8 cellular contexts compared by ENCODE assay signal in genomic region chr6:32685603-32686002, GRCh38. TPM values are rescaled to one million over a fixed set of nuclear protein-coding genes. Genes with fewer than 3 reads are reported as not detected.
DNase-seq lines count a peak whose midpoint lies in the region; ATAC-seq, FAIRE-seq and TF ChIP-seq lines count a peak whose summit lies in the region.

No MANE protein-coding gene starts in this region.

- TF ChIP-seq CTCF in mammary epithelial cell (conservative IDR thresholded peaks at IDR 0.05 in 1 of 2, IDR thresholded peaks at IDR 0.05 in 1 of 2; ENCODE audit: extremely low read depth in 1 of 2, insufficient read depth in 1 of 2, low read depth in 1 of 2, low read length in 2 of 2): no peak
- TF ChIP-seq CTCF in breast epithelium (IDR thresholded peaks at IDR 0.05): no peak
- no peak for TF ChIP-seq CTCF in D721Med (IDR thresholded peaks at IDR 0.05; ENCODE audit: insufficient read depth, missing control alignments)
- no peak for TF ChIP-seq CTCF in HFFc6 (IDR thresholded peaks at IDR 0.05)
- TF ChIP-seq CTCF in testis (IDR thresholded peaks at IDR 0.05): no peak

- FAIRE-seq in D721Med (lab: Jason Lieb, UNC): no peak

- DNase-seq in mammary epithelial cell (peak; percentile 68), breast epithelium (ENCODE audit: low spot score in 2 of 2) (no peak), NCI-H1105 treated with DMSO at 0.1 percent for 48 hours (lab: John Stamatoyannopoulos, UW) (no peak), D721Med (ENCODE audit: insufficient read length, low spot score) (no peak), HFFc6 (no peak), testis (no peak)
- peak; percentile 49 for DNase-seq in activated CD4-positive, alpha-beta memory T cell treated with anti-CD3 and anti-CD28 coated beads, Interleukin-2, amount 10 ng/mL, durations not matched to agents 7 days and 5 days

- H3K4me2 ChIP-seq in mammary epithelial cell (ENCODE audit: insufficient read depth, low read depth, low read length): no peak overlapping the region

- H3K4me3 ChIP-seq in mammary epithelial cell (replicated peaks in 1 of 3; ENCODE audit: insufficient read depth in 1 of 3, low read depth in 2 of 3, low read length in 3 of 3): no peak overlapping the region
- no peak overlapping the region for H3K4me3 ChIP-seq in breast epithelium
- no peak overlapping the region for H3K4me3 ChIP-seq in testis

- H3K9me3 ChIP-seq in mammary epithelial cell (replicated peaks; ENCODE audit: insufficient read depth, low read length) (no peaks in the 10 kb centered on the region), breast epithelium (no peaks in the 10 kb centered on the region), testis (no peaks in the 10 kb centered on the region)

- no peaks in the 10 kb centered on the region for H3K79me2 ChIP-seq in mammary epithelial cell (ENCODE audit: insufficient read depth, low read length)

- H3K9ac ChIP-seq in mammary epithelial cell (ENCODE audit: insufficient read depth, low read length): no peak overlapping the region

- dilution Hi-C loops in mammary epithelial cell (cut with HindIII; ENCODE audit: low sequenced_read_pairs): no loop called here

- intact Hi-C loops in mammary epithelial cell (cut with micrococcal nuclease): no loop called here
- intact Hi-C loops in breast epithelium (cut with DNase I; ENCODE audit: low total_unique reads): no loop called here
- intact Hi-C loops in testis (cut with DNase I; ENCODE audit: low total_unique reads): no loop called here

- H3K27ac ChIP-seq in mammary epithelial cell (ENCODE audit: insufficient read depth, low read depth, low read length) (no peak overlapping the region), breast epithelium (no peak overlapping the region), testis (no peak overlapping the region)

- H3K4me3 Mint-ChIP-seq in activated CD4-positive, alpha-beta memory T cell treated with anti-CD3 and anti-CD28 coated beads, Interleukin-2, amount 10 ng/mL, durations not matched to agents 7 days and 5 days: peak overlapping the region; percentile 2
- no peak overlapping the region for H3K4me3 Mint-ChIP-seq in HFFc6

- 0% methylated on average over 1 of the region's 1 CpG for WGBS in mammary epithelial cell (ENCODE audit: low coverage, missing lambda C conversion rate)
- 46 to 47% methylated on average over 1 of the region's 1 CpG for WGBS in testis, 2 donors

- in situ Hi-C loops in mammary epithelial cell (cut with MboI; ENCODE audit: low sequenced_read_pairs in 2 of 2): no loop called here

- CTCF ChIA-PET in mammary epithelial cell (lab: Charles Lee; ENCODE audit: low non-redundant PET): no interaction called here
- CTCF ChIA-PET in activated CD4-positive, alpha-beta memory T cell treated with anti-CD3 and anti-CD28 coated beads, Interleukin-2, amount 10 ng/mL, durations not matched to agents 7 days and 5 days (lab: Charles Lee): interaction anchor here (0.6 to 1.1 kb wide), 3 partner anchors 15 to 327 kb away, joined by 4 to 5 read pairs (median 4); no protein-coding TSS in a partner anchor

- H3K4me1 ChIP-seq in mammary epithelial cell (ENCODE audit: insufficient read depth, low read length) (no peaks in the 10 kb centered on the region), breast epithelium (no peaks in the 10 kb centered on the region), testis (no peaks in the 10 kb centered on the region)

- TF ChIP-seq POLR2A in breast epithelium (IDR thresholded peaks at IDR 0.05) (no peak), testis (IDR thresholded peaks at IDR 0.05) (no peak)

- no peaks in the 10 kb centered on the region for H4K20me1 ChIP-seq in mammary epithelial cell (ENCODE audit: insufficient read depth, low read length)

- BruUV-seq in mammary epithelial cell (replicated peaks; lab: Mats Ljungman, UMichigan): no TSS peak

- H3K27me3 Mint-ChIP-seq in activated CD4-positive, alpha-beta memory T cell treated with anti-CD3 and anti-CD28 coated beads, Interleukin-2, amount 10 ng/mL, durations not matched to agents 7 days and 5 days: peaks cover 36% of the 10 kb centered on the region
- H3K27me3 Mint-ChIP-seq in HFFc6 (ENCODE audit: insufficient read depth): peaks cover 7% of the 10 kb centered on the region

- no peaks in the 10 kb centered on the region for H3K9me3 Mint-ChIP-seq in activated CD4-positive, alpha-beta memory T cell treated with anti-CD3 and anti-CD28 coated beads, Interleukin-2, amount 10 ng/mL, durations not matched to agents 7 days and 5 days
- no peaks in the 10 kb centered on the region for H3K9me3 Mint-ChIP-seq in HFFc6

- peaks cover 32% of the 10 kb centered on the region for H3K4me1 Mint-ChIP-seq in activated CD4-positive, alpha-beta memory T cell treated with anti-CD3 and anti-CD28 coated beads, Interleukin-2, amount 10 ng/mL, durations not matched to agents 7 days and 5 days
- no peaks in the 10 kb centered on the region for H3K4me1 Mint-ChIP-seq in HFFc6 (ENCODE audit: low read depth)

- ATAC-seq in HG03097 (IDR thresholded peaks at IDR 0.05; ENCODE audit: low FRiP score, unreplicated experiment): peak; percentile 79

- H2AFZ ChIP-seq in mammary epithelial cell (ENCODE audit: low read depth, low read length): no peak overlapping the region

- H3K27me3 ChIP-seq in mammary epithelial cell (ENCODE audit: insufficient read depth, low read length) (peaks cover 8% of the 10 kb centered on the region), breast epithelium (no peaks in the 10 kb centered on the region), testis (no peaks in the 10 kb centered on the region)

- H3K36me3 Mint-ChIP-seq in activated CD4-positive, alpha-beta memory T cell treated with anti-CD3 and anti-CD28 coated beads, Interleukin-2, amount 10 ng/mL, durations not matched to agents 7 days and 5 days (ENCODE audit: low read depth): peaks cover 15% of the 10 kb centered on the region
- no peaks in the 10 kb centered on the region for H3K36me3 Mint-ChIP-seq in HFFc6 (ENCODE audit: low read depth)

- POLR2A ChIA-PET in activated CD4-positive, alpha-beta memory T cell treated with anti-CD3 and anti-CD28 coated beads, Interleukin-2, amount 10 ng/mL, durations not matched to agents 7 days and 5 days (lab: Charles Lee): interaction anchor here (0.6 to 2.6 kb wide), 8 partner anchors 10 to 286 kb away, joined by 3 to 14 read pairs (median 3); partner anchors contain the start of gene HLA-DQB1

- H3K27ac Mint-ChIP-seq in activated CD4-positive, alpha-beta memory T cell treated with anti-CD3 and anti-CD28 coated beads, Interleukin-2, amount 10 ng/mL, durations not matched to agents 7 days and 5 days: peak overlapping the region; percentile 70
- no peak overlapping the region for H3K27ac Mint-ChIP-seq in HFFc6

- H3K36me3 ChIP-seq in mammary epithelial cell (ENCODE audit: insufficient read depth, low read length) (no peaks in the 10 kb centered on the region), breast epithelium (no peaks in the 10 kb centered on the region), testis (ENCODE audit: low read depth, missing control alignments) (no peaks in the 10 kb centered on the region)

RNA-seq across cellular contexts. Expression of gene HLA-DQB1, which starts 19.1 kb away (rescaled TPM):
- total RNA-seq in mammary epithelial cell (10 to 100 TPM in 1 of 2 donors, under 1 TPM in 1; 0.17 to 10.7 TPM), breast epithelium (1 to 10 TPM; 1.3 to 7.2 (median 5.4) TPM), testis (1 to 10 TPM in 1 of 2 donors, under 1 TPM in 1; 0.08 to 1.7 TPM)
- polyA plus RNA-seq in mammary epithelial cell (0.23 TPM), testis (ENCODE audit: insufficient read depth, low read depth, low replicate concordance) (7.7 TPM)
- not detected for polyA minus RNA-seq in mammary epithelial cell
- total RNA-seq in activated CD4-positive, alpha-beta memory T cell treated with anti-CD3 and anti-CD28 coated beads, Interleukin-2, amount 10 ng/mL, durations not matched to agents 7 days and 5 days: 10 to 100 TPM; 74.4 to 74.6 TPM
- not detected for total RNA-seq in HFFc6 (2021; fragmentation: NEBNext Ultra II Directional; extraction: Animal tissue kit (Norgen Biotek cat#: 25700))

RNA-seq across cellular contexts. Expression of gene HLA-DQA1, which starts 48.4 kb away (rescaled TPM):
- total RNA-seq in mammary epithelial cell (not detected), breast epithelium (10 to 100 TPM in 2 of 3 donors, 1 to 10 TPM in 1; 1.6 to 19.2 (median 15.0) TPM), testis (1 to 10 TPM in 1 of 2 donors, under 1 TPM in 1; 0.94 to 1.6 TPM)
- polyA plus RNA-seq in mammary epithelial cell (not detected), testis (ENCODE audit: insufficient read depth, low read depth, low replicate concordance) (33.9 TPM)
- polyA minus RNA-seq in mammary epithelial cell: not detected
- 10 to 100 TPM; 35.4 to 41.1 TPM for total RNA-seq in activated CD4-positive, alpha-beta memory T cell treated with anti-CD3 and anti-CD28 coated beads, Interleukin-2, amount 10 ng/mL, durations not matched to agents 7 days and 5 days
- total RNA-seq in HFFc6 (2021; fragmentation: NEBNext Ultra II Directional; extraction: Animal tissue kit (Norgen Biotek cat#: 25700)): not detected

RNA-seq across cellular contexts. Expression of gene HLA-DQA2, which starts 55.6 kb away (rescaled TPM):
- not detected for total RNA-seq in mammary epithelial cell
- polyA plus RNA-seq in mammary epithelial cell: not detected
- not detected for polyA minus RNA-seq in mammary epithelial cell
- total RNA-seq in breast epithelium: 1 to 10 TPM in 2 of 3 donors, under 1 TPM in 1; 0.48 to 2.0 (median 2.0) TPM
- total RNA-seq in activated CD4-positive, alpha-beta memory T cell treated with anti-CD3 and anti-CD28 coated beads, Interleukin-2, amount 10 ng/mL, durations not matched to agents 7 days and 5 days: not detected
- total RNA-seq in HFFc6 (2021; fragmentation: NEBNext Ultra II Directional; extraction: Animal tissue kit (Norgen Biotek cat#: 25700)): not detected
- total RNA-seq in testis: not detected
- 27.3 TPM for polyA plus RNA-seq in testis (ENCODE audit: insufficient read depth, low read depth, low replicate concordance)

Comparison
In these comparisons a context has a peak if more than half of its experiments do, and no peak if none do; other contexts are left out.
1. DNase-seq: peak in mammary epithelial cell (single experiment) and activated CD4-positive, alpha-beta memory T cell treated with anti-CD3 and anti-CD28 coated beads, Interleukin-2, amount 10 ng/mL, durations not matched to agents 7 days and 5 days (single experiment); none in breast epithelium (0 of 2), NCI-H1105 treated with DMSO at 0.1 percent for 48 hours (single experiment), D721Med (single experiment), HFFc6 (single experiment) and testis (single experiment).
2. RNA of gene HLA-DQB1, which starts 19.1 kb away (total RNA-seq): 74.4 to 74.6 TPM in activated CD4-positive, alpha-beta memory T cell treated with anti-CD3 and anti-CD28 coated beads, Interleukin-2, amount 10 ng/mL, durations not matched to agents 7 days and 5 days; 0.17 to 10.7 TPM in mammary epithelial cell, 1.3 to 7.2 TPM in breast epithelium, 0.08 to 1.7 TPM in testis and not detected in HFFc6; every median in the first group is over 4 times any median in the second.